19 cellular contexts compared by ENCODE assay signal in genomic region chr12:51150777-51151176, GRCh38.
"Had no signal": no experiment of that assay in that cellular context is flagged by ENCODE, and none has a peak within 500 bp of the region (broad histone marks: within the 10 kb centered on the region; RNA-seq: fewer than 3 reads in every experiment).

No MANE protein-coding gene starts in this region.

- H3K27ac Mint-ChIP-seq: nephron progenitor cell; stimulated activated memory B cell treated with anti-CD40 and anti-IgM and Interleukin-4, amounts not matched to agents 10 μg/mL and 1 μg/mL and 100 μg/mL, for 72 hours; stimulated activated naive CD8-positive, alpha-beta T cell treated with anti-CD3 and anti-CD28 coated beads, Interleukin-15, Interleukin-2, amounts not matched to agents 100 ng/mL and 50 ng/mL, for 24 hours had no signal

- H3K9me3 ChIP-seq: colonic mucosa, neutrophil, spleen, testis, transverse colon had no signal

- H3K36me3 ChIP-seq: colonic mucosa, neutrophil, transverse colon had no signal

- H3K4me2 ChIP-seq: hepatocyte had no signal

- H3K27me3 Mint-ChIP-seq: naive thymus-derived CD4-positive, alpha-beta T cell; stimulated activated memory B cell treated with anti-CD40 and anti-IgM and Interleukin-4, amounts not matched to agents 10 μg/mL and 1 μg/mL and 100 μg/mL, for 72 hours; stimulated activated naive CD8-positive, alpha-beta T cell treated with anti-CD3 and anti-CD28 coated beads, Interleukin-15, Interleukin-2, amounts not matched to agents 100 ng/mL and 50 ng/mL, for 24 hours had no signal

- ATAC-seq: foreskin keratinocyte; naive thymus-derived CD4-positive, alpha-beta T cell; sciatic nerve; stimulated activated memory B cell treated with anti-CD40 and anti-IgM and Interleukin-4, amounts not matched to agents 10 μg/mL and 1 μg/mL and 100 μg/mL, for 72 hours had no signal

- H3K27me3 ChIP-seq: colonic mucosa, foreskin keratinocyte, hepatocyte, neutrophil, spleen, testis, transverse colon had no signal

- H3K4me1 ChIP-seq: colonic mucosa, foreskin keratinocyte had no signal

- H2AFZ ChIP-seq: hepatocyte had no signal

- H3K4me1 Mint-ChIP-seq: nephron progenitor cell had no signal

- H3K9me3 Mint-ChIP-seq: naive thymus-derived CD4-positive, alpha-beta T cell; nephron progenitor cell; stimulated activated memory B cell treated with anti-CD40 and anti-IgM and Interleukin-4, amounts not matched to agents 10 μg/mL and 1 μg/mL and 100 μg/mL, for 72 hours; stimulated activated naive CD8-positive, alpha-beta T cell treated with anti-CD3 and anti-CD28 coated beads, Interleukin-15, Interleukin-2, amounts not matched to agents 100 ng/mL and 50 ng/mL, for 24 hours had no signal

- H3K4me3 Mint-ChIP-seq: naive thymus-derived CD4-positive, alpha-beta T cell; nephron progenitor cell; stimulated activated memory B cell treated with anti-CD40 and anti-IgM and Interleukin-4, amounts not matched to agents 10 μg/mL and 1 μg/mL and 100 μg/mL, for 72 hours; stimulated activated naive CD8-positive, alpha-beta T cell treated with anti-CD3 and anti-CD28 coated beads, Interleukin-15, Interleukin-2, amounts not matched to agents 100 ng/mL and 50 ng/mL, for 24 hours had no signal

- H3K27ac ChIP-seq: colonic mucosa, foreskin keratinocyte, hepatocyte, neutrophil, spleen, testis, transverse colon had no signal

- H3K4me3 ChIP-seq: colonic mucosa, hepatocyte, spleen, testis, transverse colon had no signal

- DNase-seq: colonic mucosa; dermis blood vessel endothelial cell; erythroblast; foreskin keratinocyte; mammary epithelial cell; naive thymus-derived CD4-positive, alpha-beta T cell; nephron progenitor cell; posterior cingulate gyrus; spleen; stimulated activated CD4-positive, alpha-beta T cell treated with anti-CD3 and anti-CD28 coated beads, Interleukin-15, amount 100 ng/mL, for 24 hours; stimulated activated CD4-positive, alpha-beta T cell treated with anti-CD3 and anti-CD28 coated beads, Interleukin-1b, Interleukin-23, amount 100 ng/mL, for 48 hours; stimulated activated CD4-positive, alpha-beta T cell treated with anti-CD3 and anti-CD28 coated beads, Interleukin-4, amount 100 ng/mL, for 24 hours; testis; transverse colon had no signal
